18 cellular contexts compared by ENCODE assay signal in genomic region chr2:41829011-41829500, GRCh38.
"Had no signal": no experiment of that assay in that cellular context is flagged by ENCODE, and none has a peak within 500 bp of the region (broad histone marks: within the 10 kb centered on the region; RNA-seq: fewer than 3 reads in every experiment).

No MANE protein-coding gene starts in this region.

- H3K36me3 ChIP-seq: right lobe of liver, spleen, tibial artery, vagina, WERI-Rb-1 had no signal

- ATAC-seq: activated CD8-positive, alpha-beta T cell treated with anti-CD3 and anti-CD28 coated beads for 36 hours; activated T-cell treated with anti-CD3 and anti-CD28 coated beads, Interleukin-2, amount 50 U/mL, for 4 hours; esophagus mucosa; left ventricle myocardium superior; psoas muscle had no signal

- H3K9me3 Mint-ChIP-seq: activated CD8-positive, alpha-beta T cell treated with anti-CD3 and anti-CD28 coated beads for 36 hours; activated T-cell treated with anti-CD3 and anti-CD28 coated beads, Interleukin-2, amount 50 U/mL, for 4 hours; nephron progenitor cell had no signal

- H3K9me3 ChIP-seq: psoas muscle, right lobe of liver, spleen, tibial artery, vagina had no signal

- H3K4me1 Mint-ChIP-seq: nephron progenitor cell had no signal

- H3K27ac Mint-ChIP-seq: activated CD8-positive, alpha-beta T cell treated with anti-CD3 and anti-CD28 coated beads for 36 hours; nephron progenitor cell had no signal

- H3K27ac ChIP-seq: hepatocyte, psoas muscle, right lobe of liver, spleen, tibial artery, vagina, WERI-Rb-1 had no signal

- H3K4me3 Mint-ChIP-seq: activated CD8-positive, alpha-beta T cell treated with anti-CD3 and anti-CD28 coated beads for 36 hours; activated T-cell treated with anti-CD3 and anti-CD28 coated beads, Interleukin-2, amount 50 U/mL, for 4 hours; nephron progenitor cell had no signal

- H3K4me3 ChIP-seq: hepatocyte, psoas muscle, right lobe of liver, spleen, tibial artery, vagina had no signal

- H3K4me1 ChIP-seq: psoas muscle, spleen, tibial artery, vagina had no signal

- H3K27me3 ChIP-seq: hepatocyte, right lobe of liver, tibial artery, vagina had no signal

- DNase-seq: activated CD4-positive, alpha-beta T cell treated with anti-CD3 and anti-CD28 coated beads for 4 hours; activated CD8-positive, alpha-beta T cell treated with anti-CD3 and anti-CD28 coated beads for 36 hours; activated effector memory CD4-positive, alpha-beta T cell treated with Interleukin-2 at 50 U/mL for 16 hours; activated naive CD4-positive, alpha-beta T cell treated with anti-CD3 and anti-CD28 coated beads, Interleukin-2, amount 50 U/mL, for 16 hours; activated T-cell treated with anti-CD3 and anti-CD28 coated beads, Interleukin-2, amount 50 U/mL, for 4 hours; left ventricle myocardium superior; mesendoderm; nephron progenitor cell; occipital lobe; psoas muscle; right lobe of liver; spleen; T-helper 9 cell; tibial artery; WERI-Rb-1 had no signal
